In genomic region chr22:36376265-36376664, GRCh38 we compare ENCODE assay signal across 1 cellular context.
TF ChIP-seq lines count a peak whose summit lies in the region.

No MANE protein-coding gene starts in this region.

TF ChIP-seq in IMR-90, 13 proteins besides CTCF, POLR2A, EP300 and RAD21 (continued from another document):
- TF ChIP-seq USF2 (IDR thresholded peaks at IDR 0.05; ENCODE audit: low read depth, low read length) (no peak), CHD1 (IDR thresholded peaks at IDR 0.05; ENCODE audit: low read depth, low read length) (no peak), ELK1 (IDR thresholded peaks at IDR 0.05; ENCODE audit: borderline replicate concordance, low read depth, low read length) (no peak), MAFK (IDR thresholded peaks at IDR 0.05; ENCODE audit: low read depth, low read length) (no peak), RCOR1 (IDR thresholded peaks at IDR 0.05; ENCODE audit: insufficient replicate concordance, low read length) (no peak), MAZ (IDR thresholded peaks at IDR 0.05; ENCODE audit: borderline replicate concordance, low read depth, low read length) (no peak), CEBPB (IDR thresholded peaks at IDR 0.05; ENCODE audit: low read depth, low read length) (no peak), FOS (IDR thresholded peaks at IDR 0.05; ENCODE audit: low read depth, low read length) (no peak), BHLHE40 (IDR thresholded peaks at IDR 0.05; ENCODE audit: low read depth, low read length) (no peak), MXI1 (IDR thresholded peaks at IDR 0.05; ENCODE audit: borderline replicate concordance, low read depth, low read length) (no peak)
